Comparison of ENCODE assay signal across 8 cellular contexts in genomic region chr19:44746946-44747738, GRCh38. TPM values are rescaled to one million over a fixed set of nuclear protein-coding genes. Genes with fewer than 3 reads are reported as not detected.
DNase-seq lines count a peak whose midpoint lies in the region; ATAC-seq and TF ChIP-seq lines count a peak whose summit lies in the region.

No MANE protein-coding gene starts in this region.

- POLR2A ChIA-PET in HEK293T (lab: Yijun Ruan, JAX) = no interaction called here

- no CpG with 5 or more reads among the region's 34 CpGs for whole genome bisulfite sequencing in mesendoderm (ENCODE audit: extremely low coverage, insufficient coverage, low lambda C conversion rate)

- H4K8ac ChIP-seq in mesendoderm (ENCODE audit: low read depth, low read length) = no peak overlapping the region

- no peaks in the 10 kb centered on the region for H3K79me1 ChIP-seq in mesendoderm (ENCODE audit: low read length)

- no peak overlapping the region for H2BK120ac ChIP-seq in mesendoderm (ENCODE audit: low read depth, low read length)

- H3K18ac ChIP-seq in mesendoderm (ENCODE audit: low read length) = peak overlapping the region; percentile 55

- CTCF ChIA-PET in HEK293T (lab: Yijun Ruan, JAX) = no interaction called here

- H3K36me3 Mint-ChIP-seq in effector memory CD8-positive, alpha-beta T cell (ENCODE audit: insufficient read depth) = peaks cover 47% of the 10 kb centered on the region

- H3K4me3 Mint-ChIP-seq in effector memory CD8-positive, alpha-beta T cell = peak overlapping the region; percentile 80 to 87

- peak overlapping the region; percentile 61; the same call in 1 of the 2 replicates for H3K9ac ChIP-seq in ES-I3 (ENCODE audit: low read depth, low read length)
- peak overlapping the region; percentile 55 for H3K9ac ChIP-seq in mesendoderm (ENCODE audit: low read length)

- H3K36me3 ChIP-seq in ES-I3 (ENCODE audit: insufficient read depth, low read length) (no peaks in the 10 kb centered on the region), mesendoderm (ENCODE audit: control insufficient read depth, insufficient read depth, low read length) (no peaks in the 10 kb centered on the region)

- peak overlapping the region; percentile 71 for H3K4me3 ChIP-seq in mesendoderm (ENCODE audit: low read length)

- peak overlapping the region; percentile 95 for H3K4me2 ChIP-seq in mesendoderm (ENCODE audit: low read length)

- DNase-seq in HEK293T (ENCODE audit: extremely low spot score) = peak; percentile 82
- DNase-seq in NCI-H69 (lab: John Stamatoyannopoulos, UW) = peak; percentile 82
- DNase-seq in activated CD8-positive, alpha-beta memory T cell treated with anti-CD3 and anti-CD28 coated beads for 48 hours (ENCODE audit: low read depth in 2 of 3, low spot score in 2 of 3) = peak; percentile 81 to 84 (median 82)
- DNase-seq in effector memory CD8-positive, alpha-beta T cell = peak; percentile 85 to 91 (median 89)
- peak; percentile 88 for DNase-seq in mesendoderm
- DNase-seq in stimulated activated CD8-positive, alpha-beta memory T cell treated with anti-CD3 and anti-CD28 coated beads, Interleukin-15, amount 100 ng/mL, for 1 hour (ENCODE audit: low read depth) = peak; percentile 86
- DNase-seq in NCI-H187 (lab: John Stamatoyannopoulos, UW) = no peak

- peaks cover 5% of the 10 kb centered on the region; the same call in 1 of the 2 replicates for H3K4me1 ChIP-seq in ES-I3 (ENCODE audit: insufficient read depth, low read length)
- no peaks in the 10 kb centered on the region for H3K4me1 ChIP-seq in mesendoderm (ENCODE audit: control insufficient read depth, low read depth, low read length)

- H3K27me3 Mint-ChIP-seq in effector memory CD8-positive, alpha-beta T cell = no peaks in the 10 kb centered on the region

- no peak overlapping the region for H2AK5ac ChIP-seq in mesendoderm (ENCODE audit: low read length)

- peak overlapping the region; percentile 87 to 95 for H3K27ac Mint-ChIP-seq in effector memory CD8-positive, alpha-beta T cell

- H3K27me3 ChIP-seq in mesendoderm (ENCODE audit: insufficient read depth, low read length, poor library complexity) = peaks cover 3% of the 10 kb centered on the region

- H3K79me2 ChIP-seq in mesendoderm (ENCODE audit: control insufficient read depth, insufficient read depth, low read length) = no peaks in the 10 kb centered on the region

- H3K4me1 Mint-ChIP-seq in effector memory CD8-positive, alpha-beta T cell (ENCODE audit: low read depth in 2 of 2) = peaks cover 43 to 44% of the 10 kb centered on the region in 2 donors

- no peak overlapping the region for H2BK15ac ChIP-seq in mesendoderm (replicated peaks; ENCODE audit: low read depth)

- H4K5ac ChIP-seq in mesendoderm (ENCODE audit: low read length) = no peak overlapping the region

- no peak overlapping the region for H3K4ac ChIP-seq in mesendoderm (ENCODE audit: low read depth, low read length)

- H3K23ac ChIP-seq in mesendoderm (ENCODE audit: low read length) = no peak overlapping the region

- peak; percentile 62 for ATAC-seq in effector memory CD8-positive, alpha-beta T cell (replicated peaks)

- no peak overlapping the region for H2BK5ac ChIP-seq in mesendoderm (ENCODE audit: low read length)

- no peak overlapping the region for H3K27ac ChIP-seq in mesendoderm (ENCODE audit: low read depth, low read length)

- peak overlapping the region; percentile 95 for H3K56ac ChIP-seq in mesendoderm (ENCODE audit: low read length)

- no peaks in the 10 kb centered on the region for H3K9me3 ChIP-seq in ES-I3 (ENCODE audit: control insufficient read depth, insufficient read depth, low read length)

- no peaks in the 10 kb centered on the region for H3K9me3 Mint-ChIP-seq in effector memory CD8-positive, alpha-beta T cell

TF ChIP-seq in HEK293T, 16 proteins besides CTCF, POLR2A, EP300 and RAD21:
- TF ChIP-seq ZNF384 (IDR thresholded peaks at IDR 0.05) = no peak
- no peak for TF ChIP-seq L3MBTL2 (conservative IDR thresholded peaks at IDR 0.05)
- TF ChIP-seq ARNT (IDR thresholded peaks at IDR 0.05) = no peak
- TF ChIP-seq ELF4 (IDR thresholded peaks at IDR 0.05) = no peak
- TF ChIP-seq SUZ12 (IDR thresholded peaks at IDR 0.05) = no peak
- TF ChIP-seq BHLHE40 (IDR thresholded peaks at IDR 0.05; ENCODE audit: borderline replicate concordance) = no peak
- no peak for TF ChIP-seq SP1 (IDR thresholded peaks at IDR 0.05)
- TF ChIP-seq TARDBP (IDR thresholded peaks at IDR 0.05) = no peak
- no peak for TF ChIP-seq HDGF (IDR thresholded peaks at IDR 0.05; ENCODE audit: borderline replicate concordance)
- TF ChIP-seq PKNOX1 (IDR thresholded peaks at IDR 0.05) = no peak
- no peak for TF ChIP-seq CTBP1 (IDR thresholded peaks at IDR 0.05; ENCODE audit: borderline replicate concordance)
- TF ChIP-seq FOXK2 (IDR thresholded peaks at IDR 0.05) = no peak
- TF ChIP-seq NFRKB (IDR thresholded peaks at IDR 0.05) = no peak
- no peak for TF ChIP-seq FOXM1 (IDR thresholded peaks at IDR 0.05; ENCODE audit: borderline replicate concordance)

RNA-seq across cellular contexts. Expression of gene BCL3, which starts 1.4 kb away (rescaled TPM):
- polyA plus RNA-seq in mesendoderm (2013, experiment 1 of 2) = 1.8 TPM
- 1.7 TPM for polyA plus RNA-seq in mesendoderm (2013, experiment 2 of 2)

RNA-seq across cellular contexts. Expression of gene CBLC, which starts 30.5 kb away (rescaled TPM):
- polyA plus RNA-seq in mesendoderm (2013, experiment 1 of 2) = 4.6 TPM
- 5.2 TPM for polyA plus RNA-seq in mesendoderm (2013, experiment 2 of 2)

RNA-seq across cellular contexts. Expression of gene CEACAM16, which starts 48.2 kb away (rescaled TPM):
- not detected for polyA plus RNA-seq in mesendoderm (2013, experiment 1 of 2)
- not detected for polyA plus RNA-seq in mesendoderm (2013, experiment 2 of 2)

Comparison
In these comparisons a context has a peak if more than half of its experiments do, and no peak if none do; other contexts are left out.
1. DNase-seq: peak in HEK293T (single experiment), NCI-H69 (single experiment), activated CD8-positive, alpha-beta memory T cell treated with anti-CD3 and anti-CD28 coated beads for 48 hours (3 of 3), effector memory CD8-positive, alpha-beta T cell (3 of 3), mesendoderm (single experiment) and stimulated activated CD8-positive, alpha-beta memory T cell treated with anti-CD3 and anti-CD28 coated beads, Interleukin-15, amount 100 ng/mL, for 1 hour (single experiment); none in NCI-H187 (0 of 2).